13 cellular contexts compared by ENCODE assay signal in genomic region chr18:323253-323622, GRCh38. TPM values are rescaled to one million over a fixed set of nuclear protein-coding genes. Genes with fewer than 3 reads are reported as not detected.
A peak's percentile ranks its signal among the peaks of the same experiment; 100 is the strongest.
DNase-seq lines count a peak whose midpoint lies in the region; ATAC-seq and TF ChIP-seq lines count a peak whose summit lies in the region.
"Had no signal": no experiment of that assay in that cellular context is flagged by ENCODE, and none has a peak within 500 bp of the region (broad histone marks: within the 10 kb centered on the region; RNA-seq: fewer than 3 reads in every experiment).

No MANE protein-coding gene starts in this region.

- H3K4ac ChIP-seq in trophoblast cell (ENCODE audit: low read depth, low read length): no peak overlapping the region

- H3K79me1 ChIP-seq in trophoblast cell (ENCODE audit: low read length): no peaks in the 10 kb centered on the region

- H2BK12ac ChIP-seq in trophoblast cell (ENCODE audit: low read length): no peak overlapping the region

- no peak overlapping the region for H2AK5ac ChIP-seq in trophoblast cell (ENCODE audit: low read length)

- no peaks in the 10 kb centered on the region for H3K9me3 ChIP-seq in trophoblast cell (ENCODE audit: insufficient read depth, low read depth, low read length)

- peak; percentile 12 for DNase-seq in DMS53 treated with DMSO at 0.1 percent for 48 hours (lab: John Stamatoyannopoulos, UW; ENCODE audit: unreplicated experiment)
- DNase-seq in NOMO-1 treated with dmso at 0.1 percent for 144 hours (lab: John Stamatoyannopoulos, UW; ENCODE audit: unreplicated experiment): peak; percentile 8
- peak; percentile 63 for DNase-seq in fibroblast of the aortic adventitia (ENCODE audit: low read depth)
- peak; percentile 38 to 75 for DNase-seq in trophoblast cell
- DNase-seq in NCI-H748 treated with DMSO at 0.1 percent for 48 hours (lab: John Stamatoyannopoulos, UW): no peak
- DNase-seq in NK-92 (lab: John Stamatoyannopoulos, UW; ENCODE audit: unreplicated experiment): no peak
- DNase-seq in activated naive CD4-positive, alpha-beta T cell (lab: John Stamatoyannopoulos, UW): no peak
- DNase-seq: DND-41, NCI-H1105 treated with DMSO at 0.1 percent for 48 hours had no signal

- no peak overlapping the region for H3K4me3 ChIP-seq in fibroblast of the aortic adventitia (ENCODE audit: low read depth, low read length)
- H3K4me3 ChIP-seq in trophoblast cell (ENCODE audit: low read depth, low read length): no peak overlapping the region
- H3K4me3 ChIP-seq: GM23338, neural progenitor cell had no signal

- no peak overlapping the region for H2BK5ac ChIP-seq in trophoblast cell (ENCODE audit: low read depth, low read length, poor library complexity)

- H3K9ac ChIP-seq in trophoblast cell (ENCODE audit: low read length): no peak overlapping the region
- H3K9ac ChIP-seq: neural progenitor cell had no signal

- H3K27me3 ChIP-seq in trophoblast cell (ENCODE audit: insufficient read depth, low read length): no peaks in the 10 kb centered on the region
- H3K27me3 ChIP-seq: neural progenitor cell had no signal

- no peak overlapping the region for H3K23ac ChIP-seq in trophoblast cell (ENCODE audit: low read length)

- H2AFZ ChIP-seq in trophoblast cell (ENCODE audit: insufficient read depth, low read length, poor library complexity): no peak overlapping the region
- H2AFZ ChIP-seq: GM23338, neural progenitor cell had no signal

- no peak overlapping the region for H4K8ac ChIP-seq in trophoblast cell (ENCODE audit: low read depth, low read length)

- no peak overlapping the region for H3K4me2 ChIP-seq in trophoblast cell (ENCODE audit: low read length)
- H3K4me2 ChIP-seq: GM23338, neural progenitor cell had no signal

- peaks cover 0 to 1% of the 10 kb centered on the region in 2 experiments for H3K4me1 ChIP-seq in trophoblast cell (ENCODE audit: control insufficient read depth in 1 of 2, insufficient read depth in 2 of 2, low read length in 2 of 2)
- H3K4me1 ChIP-seq: neural progenitor cell had no signal

- no peak overlapping the region for H3K27ac ChIP-seq in trophoblast cell (ENCODE audit: low read depth, low read length)
- H3K27ac ChIP-seq: neural progenitor cell, WERI-Rb-1 had no signal

- no peak overlapping the region for H3K18ac ChIP-seq in trophoblast cell (ENCODE audit: low read length)

- no peak overlapping the region for H4K91ac ChIP-seq in trophoblast cell (ENCODE audit: low read depth, low read length)

- no CpG with 5 or more reads among the region's 2 CpGs for WGBS in trophoblast cell (ENCODE audit: extremely low coverage, insufficient coverage, insufficient read length)

- no peak for ATAC-seq in GM21423 (IDR thresholded peaks at IDR 0.05; ENCODE audit: unreplicated experiment)

- no peak overlapping the region for H4K12ac ChIP-seq in trophoblast cell (ENCODE audit: low read depth, low read length)

- no peaks in the 10 kb centered on the region for H3K79me2 ChIP-seq in trophoblast cell (ENCODE audit: control insufficient read depth, insufficient read depth, low read length, poor library complexity)

- TF ChIP-seq CTCF in fibroblast of the aortic adventitia (IDR thresholded peaks at IDR 0.05; ENCODE audit: insufficient read depth, low read length): no peak

- no peak overlapping the region for H2BK120ac ChIP-seq in trophoblast cell (ENCODE audit: insufficient read depth, low read length, poor library complexity)

- no peaks in the 10 kb centered on the region for H3K36me3 ChIP-seq in trophoblast cell (ENCODE audit: control insufficient read depth in 1 of 2, insufficient read depth in 2 of 2, low read length in 2 of 2)
- H3K36me3 ChIP-seq: neural progenitor cell, WERI-Rb-1 had no signal

- H3K14ac ChIP-seq in trophoblast cell (ENCODE audit: low read length): no peak overlapping the region

RNA-seq across cellular contexts. Expression of gene THOC1, which starts 55.4 kb away (rescaled TPM):
- 55.4 and 104 TPM in 2 replicates for total RNA-seq in fibroblast of the aortic adventitia (ENCODE audit: low replicate concordance)
- 20.9 and 23.1 TPM in 2 replicates for polyA plus RNA-seq in trophoblast cell (2013)

Comparison
In these comparisons a context has a peak if more than half of its experiments do, and no peak if none do; other contexts are left out.
1. DNase-seq: peak in DMS53 treated with DMSO at 0.1 percent for 48 hours (single experiment), NOMO-1 treated with dmso at 0.1 percent for 144 hours (single experiment), fibroblast of the aortic adventitia (single experiment) and trophoblast cell (2 of 2); none in NCI-H748 treated with DMSO at 0.1 percent for 48 hours (single experiment), NK-92 (single experiment) and activated naive CD4-positive, alpha-beta T cell (0 of 4).